In genomic region chr1:119140177-119141019, GRCh38 we compare ENCODE assay signal across 1 cellular context.
TF ChIP-seq lines count a peak whose summit lies in the region.

TSS of gene WARS2 (minus strand) at chr1:119140653. CDS start at chr1:119140644, 9 bp downstream.

TF ChIP-seq in HepG2, 621 proteins besides CTCF, POLR2A, EP300 and RAD21 (continued from another document and continues in another):
- TF ChIP-seq, protein P1, sequence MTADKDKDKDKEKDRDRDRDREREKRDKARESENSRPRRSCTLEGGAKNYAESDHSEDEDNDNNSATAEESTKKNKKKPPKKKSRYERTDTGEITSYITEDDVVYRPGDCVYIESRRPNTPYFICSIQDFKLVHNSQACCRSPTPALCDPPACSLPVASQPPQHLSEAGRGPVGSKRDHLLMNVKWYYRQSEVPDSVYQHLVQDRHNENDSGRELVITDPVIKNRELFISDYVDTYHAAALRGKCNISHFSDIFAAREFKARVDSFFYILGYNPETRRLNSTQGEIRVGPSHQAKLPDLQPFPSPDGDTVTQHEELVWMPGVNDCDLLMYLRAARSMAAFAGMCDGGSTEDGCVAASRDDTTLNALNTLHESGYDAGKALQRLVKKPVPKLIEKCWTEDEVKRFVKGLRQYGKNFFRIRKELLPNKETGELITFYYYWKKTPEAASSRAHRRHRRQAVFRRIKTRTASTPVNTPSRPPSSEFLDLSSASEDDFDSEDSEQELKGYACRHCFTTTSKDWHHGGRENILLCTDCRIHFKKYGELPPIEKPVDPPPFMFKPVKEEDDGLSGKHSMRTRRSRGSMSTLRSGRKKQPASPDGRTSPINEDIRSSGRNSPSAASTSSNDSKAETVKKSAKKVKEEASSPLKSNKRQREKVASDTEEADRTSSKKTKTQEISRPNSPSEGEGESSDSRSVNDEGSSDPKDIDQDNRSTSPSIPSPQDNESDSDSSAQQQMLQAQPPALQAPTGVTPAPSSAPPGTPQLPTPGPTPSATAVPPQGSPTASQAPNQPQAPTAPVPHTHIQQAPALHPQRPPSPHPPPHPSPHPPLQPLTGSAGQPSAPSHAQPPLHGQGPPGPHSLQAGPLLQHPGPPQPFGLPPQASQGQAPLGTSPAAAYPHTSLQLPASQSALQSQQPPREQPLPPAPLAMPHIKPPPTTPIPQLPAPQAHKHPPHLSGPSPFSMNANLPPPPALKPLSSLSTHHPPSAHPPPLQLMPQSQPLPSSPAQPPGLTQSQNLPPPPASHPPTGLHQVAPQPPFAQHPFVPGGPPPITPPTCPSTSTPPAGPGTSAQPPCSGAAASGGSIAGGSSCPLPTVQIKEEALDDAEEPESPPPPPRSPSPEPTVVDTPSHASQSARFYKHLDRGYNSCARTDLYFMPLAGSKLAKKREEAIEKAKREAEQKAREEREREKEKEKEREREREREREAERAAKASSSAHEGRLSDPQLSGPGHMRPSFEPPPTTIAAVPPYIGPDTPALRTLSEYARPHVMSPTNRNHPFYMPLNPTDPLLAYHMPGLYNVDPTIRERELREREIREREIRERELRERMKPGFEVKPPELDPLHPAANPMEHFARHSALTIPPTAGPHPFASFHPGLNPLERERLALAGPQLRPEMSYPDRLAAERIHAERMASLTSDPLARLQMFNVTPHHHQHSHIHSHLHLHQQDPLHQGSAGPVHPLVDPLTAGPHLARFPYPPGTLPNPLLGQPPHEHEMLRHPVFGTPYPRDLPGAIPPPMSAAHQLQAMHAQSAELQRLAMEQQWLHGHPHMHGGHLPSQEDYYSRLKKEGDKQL (CRISPR knock-in tag; IDR thresholded peaks at IDR 0.05; ENCODE audit: low read depth), result no peak
- TF ChIP-seq ZNF790 (CRISPR knock-in tag; IDR thresholded peaks at IDR 0.05; ENCODE audit: borderline replicate concordance) (no peak), ELF1 (CRISPR knock-in tag; IDR thresholded peaks at IDR 0.05) (peak; percentile 63), ZNF3 (CRISPR knock-in tag; IDR thresholded peaks at IDR 0.05) (no peak), PHF20 (CRISPR knock-in tag; IDR thresholded peaks at IDR 0.05) (peak; percentile 78), FOXP1 (IDR thresholded peaks at IDR 0.05) (no peak), FOXP1 (CRISPR knock-in tag; IDR thresholded peaks at IDR 0.05) (no peak), IRX3 (CRISPR knock-in tag; IDR thresholded peaks at IDR 0.05; ENCODE audit: borderline replicate concordance, low read depth) (no peak), MIXL1 (CRISPR knock-in tag; IDR thresholded peaks at IDR 0.05) (no peak), CC2D1A (CRISPR knock-in tag; IDR thresholded peaks at IDR 0.05) (no peak), SKI (IDR thresholded peaks at IDR 0.05; ENCODE audit: partially characterized antibody) (no peak), FOXA1 (IDR thresholded peaks at IDR 0.05) (no peak), FOXA1 (CRISPR knock-in tag; IDR thresholded peaks at IDR 0.05) (no peak), ZC3H13 (CRISPR knock-in tag; IDR thresholded peaks at IDR 0.05) (no peak), ATF1 (CRISPR knock-in tag; IDR thresholded peaks at IDR 0.05) (peak; percentile 97), ZSCAN31 (CRISPR knock-in tag; IDR thresholded peaks at IDR 0.05; ENCODE audit: low read depth) (peak; percentile 58; the same call in 1 of the 2 replicates), PTBP1 (IDR thresholded peaks at IDR 0.05; ENCODE audit: low read depth, low read length, poor library complexity, severe bottlenecking) (peak; percentile 24), DNMT1 (CRISPR knock-in tag; IDR thresholded peaks at IDR 0.05) (no peak), POLR2AphosphoS2 (IDR thresholded peaks at IDR 0.05; ENCODE audit: low read depth, low read length) (0 out of 2 replicates have a peak, but pooled peaks have one; percentile 55), NCOA1 (CRISPR knock-in tag; IDR thresholded peaks at IDR 0.05) (no peak), RFX1 (IDR thresholded peaks at IDR 0.05) (peak; percentile 83), MTF2 (CRISPR knock-in tag; IDR thresholded peaks at IDR 0.05; ENCODE audit: borderline replicate concordance) (no peak), DRAP1 (CRISPR knock-in tag; IDR thresholded peaks at IDR 0.05) (peak; percentile 70), ZNF703 (CRISPR knock-in tag; IDR thresholded peaks at IDR 0.05; ENCODE audit: borderline replicate concordance) (no peak), HNRNPL (IDR thresholded peaks at IDR 0.05; ENCODE audit: low read depth, low read length) (no peak), ZNF546 (CRISPR knock-in tag; conservative IDR thresholded peaks at IDR 0.05) (no peak; the same call in 1 of the 2 replicates), ZNF687 (CRISPR knock-in tag; IDR thresholded peaks at IDR 0.05) (peak; percentile 93), NR2F6 (IDR thresholded peaks at IDR 0.05) (peak; percentile 46; the same call in 1 of the 2 replicates), NR2F6 (CRISPR knock-in tag; IDR thresholded peaks at IDR 0.05) (peak; percentile 56), SALL2 (CRISPR knock-in tag; IDR thresholded peaks at IDR 0.05) (peak; percentile 15; the same call in 1 of the 2 replicates), SMC3 (IDR thresholded peaks at IDR 0.05; ENCODE audit: low read length) (no peak), ZNF343 (CRISPR knock-in tag; IDR thresholded peaks at IDR 0.05) (peak; percentile 64; the same call in 1 of the 2 replicates), ZSCAN20 (CRISPR knock-in tag; IDR thresholded peaks at IDR 0.05; ENCODE audit: borderline replicate concordance) (no peak), ZNF564 (CRISPR knock-in tag; IDR thresholded peaks at IDR 0.05) (0 out of 2 replicates have a peak, but pooled peaks have one; percentile 33), NFE2L2 (IDR thresholded peaks at IDR 0.05; ENCODE audit: low read length) (no peak), ZNF124 (CRISPR knock-in tag; IDR thresholded peaks at IDR 0.05) (no peak), NR2C2 (CRISPR knock-in tag; IDR thresholded peaks at IDR 0.05; ENCODE audit: borderline replicate concordance) (peak; percentile 75), FOXA3 (CRISPR knock-in tag; IDR thresholded peaks at IDR 0.05) (peak; percentile 41), ZNF224 (CRISPR knock-in tag; IDR thresholded peaks at IDR 0.05) (no peak), ZNF549 (CRISPR knock-in tag; IDR thresholded peaks at IDR 0.05) (no peak), GRHL1 (CRISPR knock-in tag; conservative IDR thresholded peaks at IDR 0.05) (no peak), TSC22D2 (CRISPR knock-in tag; IDR thresholded peaks at IDR 0.05; ENCODE audit: borderline replicate concordance) (peak; percentile 77; the same call in 1 of the 2 replicates), ZZZ3 (CRISPR knock-in tag; IDR thresholded peaks at IDR 0.05; ENCODE audit: borderline replicate concordance) (no peak), SRY (CRISPR knock-in tag; IDR thresholded peaks at IDR 0.05) (peak; percentile 69), ZFP41 (CRISPR knock-in tag; IDR thresholded peaks at IDR 0.05; ENCODE audit: borderline replicate concordance) (no peak), ZNF44 (CRISPR knock-in tag; IDR thresholded peaks at IDR 0.05) (no peak), RARA (CRISPR knock-in tag; IDR thresholded peaks at IDR 0.05) (0 out of 2 replicates have a peak, but pooled peaks have one; percentile 5), ZNF253 (CRISPR knock-in tag; IDR thresholded peaks at IDR 0.05; ENCODE audit: borderline replicate concordance) (no peak), DNMT3B (CRISPR knock-in tag; conservative IDR thresholded peaks at IDR 0.05) (no peak; the same call in 1 of the 2 replicates), ZNF33B (CRISPR knock-in tag; IDR thresholded peaks at IDR 0.05) (no peak), ZNF12 (CRISPR knock-in tag; IDR thresholded peaks at IDR 0.05) (peak; percentile 37; the same call in 1 of the 2 replicates), HOXA9 (CRISPR knock-in tag; IDR thresholded peaks at IDR 0.05; ENCODE audit: borderline replicate concordance) (no peak), ZNF329 (CRISPR knock-in tag; IDR thresholded peaks at IDR 0.05; ENCODE audit: low read depth) (no peak)
- TF ChIP-seq, protein P2, sequence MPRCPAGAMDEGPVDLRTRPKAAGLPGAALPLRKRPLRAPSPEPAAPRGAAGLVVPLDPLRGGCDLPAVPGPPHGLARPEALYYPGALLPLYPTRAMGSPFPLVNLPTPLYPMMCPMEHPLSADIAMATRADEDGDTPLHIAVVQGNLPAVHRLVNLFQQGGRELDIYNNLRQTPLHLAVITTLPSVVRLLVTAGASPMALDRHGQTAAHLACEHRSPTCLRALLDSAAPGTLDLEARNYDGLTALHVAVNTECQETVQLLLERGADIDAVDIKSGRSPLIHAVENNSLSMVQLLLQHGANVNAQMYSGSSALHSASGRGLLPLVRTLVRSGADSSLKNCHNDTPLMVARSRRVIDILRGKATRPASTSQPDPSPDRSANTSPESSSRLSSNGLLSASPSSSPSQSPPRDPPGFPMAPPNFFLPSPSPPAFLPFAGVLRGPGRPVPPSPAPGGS (CRISPR knock-in tag; IDR thresholded peaks at IDR 0.05), result no peak; the same call in 1 of the 2 replicates
- TF ChIP-seq, protein P3, sequence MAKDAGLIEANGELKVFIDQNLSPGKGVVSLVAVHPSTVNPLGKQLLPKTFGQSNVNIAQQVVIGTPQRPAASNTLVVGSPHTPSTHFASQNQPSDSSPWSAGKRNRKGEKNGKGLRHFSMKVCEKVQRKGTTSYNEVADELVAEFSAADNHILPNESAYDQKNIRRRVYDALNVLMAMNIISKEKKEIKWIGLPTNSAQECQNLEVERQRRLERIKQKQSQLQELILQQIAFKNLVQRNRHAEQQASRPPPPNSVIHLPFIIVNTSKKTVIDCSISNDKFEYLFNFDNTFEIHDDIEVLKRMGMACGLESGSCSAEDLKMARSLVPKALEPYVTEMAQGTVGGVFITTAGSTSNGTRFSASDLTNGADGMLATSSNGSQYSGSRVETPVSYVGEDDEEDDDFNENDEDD (CRISPR knock-in tag; IDR thresholded peaks at IDR 0.05; ENCODE audit: borderline replicate concordance), result peak; percentile 75; the same call in 1 of the 2 replicates
- TF ChIP-seq, protein P4, sequence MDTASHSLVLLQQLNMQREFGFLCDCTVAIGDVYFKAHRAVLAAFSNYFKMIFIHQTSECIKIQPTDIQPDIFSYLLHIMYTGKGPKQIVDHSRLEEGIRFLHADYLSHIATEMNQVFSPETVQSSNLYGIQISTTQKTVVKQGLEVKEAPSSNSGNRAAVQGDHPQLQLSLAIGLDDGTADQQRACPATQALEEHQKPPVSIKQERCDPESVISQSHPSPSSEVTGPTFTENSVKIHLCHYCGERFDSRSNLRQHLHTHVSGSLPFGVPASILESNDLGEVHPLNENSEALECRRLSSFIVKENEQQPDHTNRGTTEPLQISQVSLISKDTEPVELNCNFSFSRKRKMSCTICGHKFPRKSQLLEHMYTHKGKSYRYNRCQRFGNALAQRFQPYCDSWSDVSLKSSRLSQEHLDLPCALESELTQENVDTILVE (CRISPR knock-in tag; IDR thresholded peaks at IDR 0.05), result peak; percentile 37; the same call in 1 of the 2 replicates
- TF ChIP-seq, protein P5, sequence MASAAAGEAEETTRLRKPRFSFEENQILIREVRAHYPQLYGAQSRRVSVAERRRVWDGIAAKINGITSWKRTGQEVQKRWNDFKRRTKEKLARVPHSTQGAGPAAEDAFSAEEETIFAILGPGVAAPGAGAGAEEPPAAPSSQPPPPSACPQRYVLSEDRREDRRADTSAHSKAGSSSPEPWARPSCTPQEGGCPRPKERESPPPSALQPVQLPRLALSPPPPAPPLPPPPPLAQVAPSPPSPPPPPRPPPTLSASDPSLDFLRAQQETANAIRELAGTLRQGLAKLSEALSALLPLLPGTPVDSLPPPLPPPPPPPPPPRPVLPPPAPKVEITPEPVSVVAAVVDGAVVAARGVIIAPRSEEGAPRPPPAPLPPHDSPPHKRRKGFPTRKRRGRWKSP (CRISPR knock-in tag; IDR thresholded peaks at IDR 0.05), result peak; percentile 75
